ENCODE assay signal across 1 cellular context in the genomic region with DNA sequence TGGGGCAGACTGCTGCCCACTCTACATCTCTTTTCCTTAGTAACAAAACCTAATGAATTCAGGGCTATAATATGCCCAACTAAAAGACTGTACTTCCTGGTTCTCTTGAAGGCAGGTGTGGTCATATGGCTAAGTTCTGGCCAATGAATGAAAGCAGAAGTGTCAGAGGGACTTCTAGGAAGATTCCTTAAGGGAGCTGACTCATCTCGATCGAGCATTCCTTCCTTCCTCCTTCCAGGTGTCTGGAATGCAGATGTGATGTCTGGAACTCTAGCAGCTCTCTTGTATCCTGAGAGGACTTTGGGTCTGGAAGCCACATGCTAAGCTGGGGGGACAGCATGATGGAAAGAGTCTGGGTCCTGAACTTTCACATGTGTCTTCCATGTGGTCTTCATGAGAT.
TF ChIP-seq lines count a peak whose summit lies in the region.

No MANE protein-coding gene starts in this region.

TF ChIP-seq in H1, 55 proteins besides CTCF, POLR2A, EP300 and RAD21:
- TF ChIP-seq KDM1A (IDR thresholded peaks at IDR 0.05; ENCODE audit: borderline replicate concordance, low read length) (peak; percentile 56; the same call in 1 of the 2 replicates), MAFK (IDR thresholded peaks at IDR 0.05; ENCODE audit: low read depth, low read length) (no peak)
